1 cellular context compared by ENCODE assay signal in the genomic region with DNA sequence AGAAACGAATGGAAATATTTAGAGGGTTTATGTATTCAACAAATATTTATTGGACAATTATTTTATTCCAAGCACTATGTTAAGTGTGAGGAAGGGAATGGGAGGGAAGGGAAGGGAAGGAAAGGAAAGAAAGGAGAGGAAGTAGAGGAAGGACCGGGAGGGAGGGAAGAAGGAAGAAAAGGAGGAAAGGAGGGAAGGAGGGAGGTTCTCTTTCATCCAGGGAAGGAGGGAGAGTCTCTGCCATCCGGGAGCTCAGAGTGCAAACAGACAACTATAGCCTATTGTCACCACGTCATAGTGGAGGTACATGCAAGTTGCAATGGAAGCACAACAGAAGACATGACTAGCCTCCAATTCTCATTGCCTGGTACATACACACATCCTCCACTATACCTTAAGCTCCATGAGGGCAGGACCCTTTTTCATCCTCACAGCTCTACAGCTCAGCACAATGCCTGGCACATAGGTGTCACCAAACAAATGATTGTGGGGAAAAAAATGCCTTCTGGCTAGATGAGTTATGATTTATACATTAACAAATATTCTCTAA.
TF ChIP-seq lines count a peak whose summit lies in the region.

No MANE protein-coding gene starts in this region.

TF ChIP-seq in IMR-90, 13 proteins besides CTCF, POLR2A, EP300 and RAD21:
- TF ChIP-seq MAZ (IDR thresholded peaks at IDR 0.05; ENCODE audit: borderline replicate concordance, low read depth, low read length) (no peak), RCOR1 (IDR thresholded peaks at IDR 0.05; ENCODE audit: insufficient replicate concordance, low read length) (no peak), MXI1 (IDR thresholded peaks at IDR 0.05; ENCODE audit: borderline replicate concordance, low read depth, low read length) (no peak), FOS (IDR thresholded peaks at IDR 0.05; ENCODE audit: low read depth, low read length) (no peak), SMC3 (IDR thresholded peaks at IDR 0.05; ENCODE audit: low read depth, low read length) (no peak), CHD1 (IDR thresholded peaks at IDR 0.05; ENCODE audit: low read depth, low read length) (no peak), BHLHE40 (IDR thresholded peaks at IDR 0.05; ENCODE audit: low read depth, low read length) (no peak), NFE2L2 (IDR thresholded peaks at IDR 0.05; ENCODE audit: low read depth, low read length) (no peak), CEBPB (IDR thresholded peaks at IDR 0.05; ENCODE audit: low read depth, low read length) (no peak), MAFK (IDR thresholded peaks at IDR 0.05; ENCODE audit: low read depth, low read length) (no peak), RFX5 (IDR thresholded peaks at IDR 0.05; ENCODE audit: low read depth, low read length) (no peak)
- TF ChIP-seq, protein P1, sequence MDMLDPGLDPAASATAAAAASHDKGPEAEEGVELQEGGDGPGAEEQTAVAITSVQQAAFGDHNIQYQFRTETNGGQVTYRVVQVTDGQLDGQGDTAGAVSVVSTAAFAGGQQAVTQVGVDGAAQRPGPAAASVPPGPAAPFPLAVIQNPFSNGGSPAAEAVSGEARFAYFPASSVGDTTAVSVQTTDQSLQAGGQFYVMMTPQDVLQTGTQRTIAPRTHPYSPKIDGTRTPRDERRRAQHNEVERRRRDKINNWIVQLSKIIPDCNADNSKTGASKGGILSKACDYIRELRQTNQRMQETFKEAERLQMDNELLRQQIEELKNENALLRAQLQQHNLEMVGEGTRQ (IDR thresholded peaks at IDR 0.05; ENCODE audit: low read depth, low read length), result no peak
- TF ChIP-seq, protein P2, sequence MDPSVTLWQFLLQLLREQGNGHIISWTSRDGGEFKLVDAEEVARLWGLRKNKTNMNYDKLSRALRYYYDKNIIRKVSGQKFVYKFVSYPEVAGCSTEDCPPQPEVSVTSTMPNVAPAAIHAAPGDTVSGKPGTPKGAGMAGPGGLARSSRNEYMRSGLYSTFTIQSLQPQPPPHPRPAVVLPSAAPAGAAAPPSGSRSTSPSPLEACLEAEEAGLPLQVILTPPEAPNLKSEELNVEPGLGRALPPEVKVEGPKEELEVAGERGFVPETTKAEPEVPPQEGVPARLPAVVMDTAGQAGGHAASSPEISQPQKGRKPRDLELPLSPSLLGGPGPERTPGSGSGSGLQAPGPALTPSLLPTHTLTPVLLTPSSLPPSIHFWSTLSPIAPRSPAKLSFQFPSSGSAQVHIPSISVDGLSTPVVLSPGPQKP (IDR thresholded peaks at IDR 0.05; ENCODE audit: borderline replicate concordance, low read depth, low read length), result no peak
